31 cellular contexts compared by ENCODE assay signal in the genomic region with DNA sequence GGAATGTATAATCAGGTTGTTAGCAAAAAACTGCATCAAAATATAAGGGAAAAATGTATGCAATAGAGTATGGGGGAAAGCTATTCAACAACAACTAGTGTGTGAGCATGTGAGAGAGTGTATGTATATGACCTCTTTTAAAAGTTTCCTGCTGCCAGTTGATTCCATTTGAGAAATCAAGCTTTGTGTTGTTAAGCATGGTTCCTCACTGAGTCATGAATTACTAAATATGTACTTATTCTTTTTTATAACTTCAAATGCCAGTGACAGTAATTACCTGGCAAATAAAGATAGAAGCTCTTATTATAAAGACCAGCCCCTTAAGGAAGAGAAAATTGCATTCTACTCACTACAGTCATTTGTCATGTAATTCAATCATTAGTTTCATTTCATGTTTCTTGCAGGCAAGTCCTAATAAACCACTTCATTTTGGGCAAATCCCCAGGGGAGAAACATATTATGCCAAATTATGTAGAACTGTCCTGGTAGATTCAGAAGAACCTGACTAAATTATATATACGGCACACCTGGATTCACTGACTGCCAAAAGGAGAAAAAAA. TPM values are rescaled to one million over a fixed set of nuclear protein-coding genes. Genes with fewer than 3 reads are reported as not detected.
A peak's percentile ranks its signal among the peaks of the same experiment; 100 is the strongest.
DNase-seq lines count a peak whose midpoint lies in the region; ATAC-seq and TF ChIP-seq lines count a peak whose summit lies in the region.
"Had no signal": no experiment of that assay in that cellular context is flagged by ENCODE, and none has a peak within 500 bp of the region (broad histone marks: within the 10 kb centered on the region; RNA-seq: fewer than 3 reads in every experiment).

No MANE protein-coding gene starts in this region.

- peak overlapping the region; percentile 50 for H3K27ac ChIP-seq in foreskin keratinocyte
- no peak overlapping the region for H3K27ac ChIP-seq in right atrium auricular region
- H3K27ac ChIP-seq: cardiac muscle cell, heart right ventricle, neural progenitor cell, prostate gland, SK-N-MC, uterus had no signal

- ATAC-seq in foreskin keratinocyte = peak; percentile 67
- no peak for ATAC-seq in stimulated activated memory B cell treated with anti-CD40 and anti-IgM and Interleukin-4, amounts not matched to agents 10 μg/mL and 1 μg/mL and 100 μg/mL, for 72 hours
- ATAC-seq: heart right ventricle; left ventricle myocardium superior; stimulated activated effector memory CD8-positive, alpha-beta T cell treated with anti-CD3 and anti-CD28 coated beads, Interleukin-12 subunit alpha, Interleukin-12 subunit beta, amount 100 ng/mL, for 72 hours had no signal

- peaks cover 30% of the 10 kb centered on the region for H3K36me3 Mint-ChIP-seq in activated naive CD4-positive, alpha-beta T cell treated with anti-CD3 and anti-CD28 coated beads, Interleukin-2, amount 50 U/mL, for 24 hours
- peaks cover 71% of the 10 kb centered on the region for H3K36me3 Mint-ChIP-seq in stimulated activated memory B cell treated with anti-CD40 and anti-IgM and Interleukin-4, amounts not matched to agents 10 μg/mL and 1 μg/mL and 100 μg/mL, for 72 hours

- peaks cover 21% of the 10 kb centered on the region for H3K4me1 Mint-ChIP-seq in activated naive CD4-positive, alpha-beta T cell treated with anti-CD3 and anti-CD28 coated beads, Interleukin-2, amount 50 U/mL, for 24 hours
- peaks cover 43% of the 10 kb centered on the region for H3K4me1 Mint-ChIP-seq in stimulated activated memory B cell treated with anti-CD40 and anti-IgM and Interleukin-4, amounts not matched to agents 10 μg/mL and 1 μg/mL and 100 μg/mL, for 72 hours
- H3K4me1 Mint-ChIP-seq: neural progenitor cell had no signal

- peaks cover 3% of the 10 kb centered on the region for H3K36me3 ChIP-seq in adipocyte (ENCODE audit: control insufficient read depth, insufficient read depth, low read length, severe bottlenecking)
- peaks cover 37% of the 10 kb centered on the region for H3K36me3 ChIP-seq in right atrium auricular region
- H3K36me3 ChIP-seq: HAP-1, prostate gland, uterus had no signal

- DNase-seq in activated naive CD4-positive, alpha-beta T cell (lab: John Stamatoyannopoulos, UW) = no peak
- peak; percentile 45 for DNase-seq in adipocyte (ENCODE audit: low read depth)
- peak; percentile 63 to 77 for DNase-seq in foreskin keratinocyte
- DNase-seq in right atrium auricular region (ENCODE audit: low spot score) = no peak
- no peak for DNase-seq in putamen (ENCODE audit: low spot score)
- no peak for DNase-seq in stimulated activated CD4-positive, alpha-beta T cell treated with anti-CD3 and anti-CD28 coated beads, Interleukin-4, amount 100 ng/mL, for 4 hours
- DNase-seq: activated CD4-positive, alpha-beta T cell treated with anti-CD3 and anti-CD28 coated beads for 4 hours; activated naive CD4-positive, alpha-beta T cell treated with Interleukin-2 at 50 U/mL for 16 hours; activated T-cell treated with anti-CD3 and anti-CD28 coated beads, Interleukin-2, amount 50 U/mL, for 48 hours; AML-193; amniotic stem cell; CD4-positive, alpha-beta memory T cell; heart right ventricle; left ventricle myocardium superior; NCI-H1092; NCI-H2107; NCI-H510A treated with DMSO at 0.1 percent for 48 hours; stimulated activated CD4-positive, alpha-beta T cell treated with anti-CD3 and anti-CD28 coated beads, Interleukin-1b, Interleukin-23, amount 100 ng/mL, for 48 hours; T-helper 2 cell; uterus had no signal

- peaks cover 10% of the 10 kb centered on the region for H3K4me1 ChIP-seq in adipocyte (ENCODE audit: control insufficient read depth, insufficient read depth, low read length)
- H3K4me1 ChIP-seq in foreskin keratinocyte = peaks cover 40% of the 10 kb centered on the region
- no peaks in the 10 kb centered on the region for H3K4me1 ChIP-seq in right atrium auricular region
- H3K4me1 ChIP-seq: HAP-1, neural progenitor cell, prostate gland, uterus had no signal

- H3K27me3 Mint-ChIP-seq in activated naive CD4-positive, alpha-beta T cell treated with anti-CD3 and anti-CD28 coated beads, Interleukin-2, amount 50 U/mL, for 24 hours = no peaks in the 10 kb centered on the region
- no peaks in the 10 kb centered on the region for H3K27me3 Mint-ChIP-seq in stimulated activated memory B cell treated with anti-CD40 and anti-IgM and Interleukin-4, amounts not matched to agents 10 μg/mL and 1 μg/mL and 100 μg/mL, for 72 hours
- H3K27me3 Mint-ChIP-seq: CD4-positive, alpha-beta memory T cell had no signal

- H3K4me3 ChIP-seq in adipocyte (ENCODE audit: low read length) (no peak overlapping the region), right atrium auricular region (no peak overlapping the region)
- H3K4me3 ChIP-seq: cardiac muscle cell, HAP-1, heart right ventricle, neural progenitor cell, prostate gland, SK-N-MC, skin epidermis, uterus had no signal

- H3K9ac ChIP-seq in adipocyte (ENCODE audit: low read length) = no peak overlapping the region
- H3K9ac ChIP-seq: neural progenitor cell had no signal

- no peaks in the 10 kb centered on the region for H3K9me3 ChIP-seq in adipocyte (ENCODE audit: control insufficient read depth, low read length)
- no peaks in the 10 kb centered on the region for H3K9me3 ChIP-seq in right atrium auricular region
- H3K9me3 ChIP-seq: HAP-1, heart right ventricle, prostate gland, uterus had no signal

- no peak for TF ChIP-seq CTCF in foreskin keratinocyte (conservative IDR thresholded peaks at IDR 0.05)
- no peak for TF ChIP-seq CTCF in right atrium auricular region (IDR thresholded peaks at IDR 0.05)

- H3K27me3 ChIP-seq in adipocyte (replicated peaks; ENCODE audit: control insufficient read depth, insufficient read depth, low read length) = no peaks in the 10 kb centered on the region
- no peaks in the 10 kb centered on the region for H3K27me3 ChIP-seq in foreskin keratinocyte
- no peaks in the 10 kb centered on the region for H3K27me3 ChIP-seq in right atrium auricular region
- H3K27me3 ChIP-seq: cardiac muscle cell, heart right ventricle, neural progenitor cell, uterus had no signal

- no peak overlapping the region for H3K4me3 Mint-ChIP-seq in activated naive CD4-positive, alpha-beta T cell treated with anti-CD3 and anti-CD28 coated beads, Interleukin-2, amount 50 U/mL, for 24 hours
- no peak overlapping the region for H3K4me3 Mint-ChIP-seq in stimulated activated memory B cell treated with anti-CD40 and anti-IgM and Interleukin-4, amounts not matched to agents 10 μg/mL and 1 μg/mL and 100 μg/mL, for 72 hours
- H3K4me3 Mint-ChIP-seq: CD4-positive, alpha-beta memory T cell; neural progenitor cell; stimulated activated effector memory CD8-positive, alpha-beta T cell treated with anti-CD3 and anti-CD28 coated beads, Interleukin-12 subunit alpha, Interleukin-12 subunit beta, amount 100 ng/mL, for 72 hours had no signal

- H3K27ac Mint-ChIP-seq in activated naive CD4-positive, alpha-beta T cell treated with anti-CD3 and anti-CD28 coated beads, Interleukin-2, amount 50 U/mL, for 24 hours = peak overlapping the region; percentile 35
- peak overlapping the region; percentile 62 for H3K27ac Mint-ChIP-seq in stimulated activated memory B cell treated with anti-CD40 and anti-IgM and Interleukin-4, amounts not matched to agents 10 μg/mL and 1 μg/mL and 100 μg/mL, for 72 hours
- H3K27ac Mint-ChIP-seq: neural progenitor cell; stimulated activated effector memory CD8-positive, alpha-beta T cell treated with anti-CD3 and anti-CD28 coated beads, Interleukin-12 subunit alpha, Interleukin-12 subunit beta, amount 100 ng/mL, for 72 hours had no signal

- no peaks in the 10 kb centered on the region for H3K9me3 Mint-ChIP-seq in activated naive CD4-positive, alpha-beta T cell treated with anti-CD3 and anti-CD28 coated beads, Interleukin-2, amount 50 U/mL, for 24 hours
- no peaks in the 10 kb centered on the region for H3K9me3 Mint-ChIP-seq in stimulated activated memory B cell treated with anti-CD40 and anti-IgM and Interleukin-4, amounts not matched to agents 10 μg/mL and 1 μg/mL and 100 μg/mL, for 72 hours
- H3K9me3 Mint-ChIP-seq: CD4-positive, alpha-beta memory T cell; neural progenitor cell; stimulated activated effector memory CD8-positive, alpha-beta T cell treated with anti-CD3 and anti-CD28 coated beads, Interleukin-12 subunit alpha, Interleukin-12 subunit beta, amount 100 ng/mL, for 72 hours had no signal

RNA-seq across cellular contexts. Expression of a gene that starts 19.2 kb away (rescaled TPM):
- total RNA-seq in foreskin keratinocyte = 0.56 and 0.65 TPM in 2 replicates
- polyA plus RNA-seq in foreskin keratinocyte = 0.10 and 0.26 TPM in 2 replicates
- total RNA-seq in right atrium auricular region = 1 to 10 TPM; 6.3 to 8.5 TPM
- total RNA-seq: fibroblast of villous mesenchyme, RPMI7951 had no signal

Comparison
In these comparisons a context has a peak if more than half of its experiments do, and no peak if none do; other contexts are left out.
1. DNase-seq: peak in adipocyte (single experiment) and foreskin keratinocyte (2 of 2); none in activated naive CD4-positive, alpha-beta T cell (0 of 4), right atrium auricular region (single experiment), putamen (single experiment) and stimulated activated CD4-positive, alpha-beta T cell treated with anti-CD3 and anti-CD28 coated beads, Interleukin-4, amount 100 ng/mL, for 4 hours (0 of 2).